Comparison of ENCODE assay signal across 34 cellular contexts in genomic region chr11:2342557-2342956, GRCh38. TPM values are rescaled to one million over a fixed set of nuclear protein-coding genes. Genes with fewer than 3 reads are reported as not detected.
"Had no signal": no experiment of that assay in that cellular context is flagged by ENCODE, and none has a peak within 500 bp of the region (broad histone marks: within the 10 kb centered on the region; RNA-seq: fewer than 3 reads in every experiment).

No MANE protein-coding gene starts in this region.

- H3K4me1 ChIP-seq: ascending aorta, breast epithelium, esophagus muscularis mucosa, foreskin keratinocyte, gastrocnemius medialis, heart left ventricle had no signal

- ATAC-seq: activated CD4-positive, CD25-positive, alpha-beta regulatory T cell treated with anti-CD3 and anti-CD28 coated beads, Interleukin-2, amount 50 U/mL, for 24 hours; activated CD8-positive, alpha-beta T cell treated with anti-CD3 and anti-CD28 coated beads for 36 hours; activated T-cell treated with anti-CD3 and anti-CD28 coated beads, Interleukin-2, amount 50 U/mL, for 72 hours; foreskin keratinocyte; gastrocnemius medialis; heart left ventricle; T-helper 17 cell had no signal

- H3K9me3 ChIP-seq: ascending aorta, gastrocnemius medialis, heart left ventricle had no signal

- H3K36me3 ChIP-seq: ascending aorta, breast epithelium, cardiac muscle cell, esophagus muscularis mucosa, gastrocnemius medialis, heart left ventricle, WERI-Rb-1 had no signal

- H3K9me3 Mint-ChIP-seq: central memory CD8-positive, alpha-beta T cell; T-helper 2 cell treated with Interferon-gamma antibody and Interleukin-4, amounts not matched to agents 5 μg/mL and 100 μg/mL, for 36 hours had no signal

- H3K36me3 Mint-ChIP-seq: activated naive CD8-positive, alpha-beta T cell treated with anti-CD3 and anti-CD28 coated beads, Interleukin-2, amount 10 ng/mL, durations not matched to agents 7 days and 5 days had no signal

- H3K27ac Mint-ChIP-seq: activated B cell treated with CpG ODN at 0.5 μM for 24 hours; activated CD8-positive, alpha-beta T cell treated with anti-CD3 and anti-CD28 coated beads for 36 hours; activated naive CD8-positive, alpha-beta T cell treated with anti-CD3 and anti-CD28 coated beads, Interleukin-2, amount 10 ng/mL, durations not matched to agents 7 days and 5 days; activated T-cell treated with anti-CD3 and anti-CD28 coated beads, Interleukin-2, amount 50 U/mL, for 24 hours; activated T-cell treated with anti-CD3 and anti-CD28 coated beads, Interleukin-2, amount 50 U/mL, for 72 hours; brain; dendritic cell treated with granulocyte-macrophage colony-stimulating factor and Interleukin-4, amounts not matched to agents 40 ng/mL and 50 ng/mL, for 4 days; endodermal cell; T-helper 17 cell; T-helper 2 cell treated with Interferon-gamma antibody and Interleukin-4, amounts not matched to agents 5 μg/mL and 100 μg/mL, for 36 hours had no signal

- H3K27me3 Mint-ChIP-seq: activated T-cell treated with anti-CD3 and anti-CD28 coated beads, Interleukin-2, amount 50 U/mL, for 24 hours had no signal

- H3K4me3 Mint-ChIP-seq: activated B cell treated with CpG ODN at 0.5 μM for 24 hours; activated CD8-positive, alpha-beta T cell treated with anti-CD3 and anti-CD28 coated beads for 36 hours; activated naive CD8-positive, alpha-beta T cell treated with anti-CD3 and anti-CD28 coated beads, Interleukin-2, amount 10 ng/mL, durations not matched to agents 7 days and 5 days; activated T-cell treated with anti-CD3 and anti-CD28 coated beads, Interleukin-2, amount 50 U/mL, for 24 hours; activated T-cell treated with anti-CD3 and anti-CD28 coated beads, Interleukin-2, amount 50 U/mL, for 72 hours; brain; central memory CD8-positive, alpha-beta T cell; dendritic cell treated with granulocyte-macrophage colony-stimulating factor and Interleukin-4, amounts not matched to agents 40 ng/mL and 50 ng/mL, for 4 days; endodermal cell; T-helper 17 cell; T-helper 2 cell treated with Interferon-gamma antibody and Interleukin-4, amounts not matched to agents 5 μg/mL and 100 μg/mL, for 36 hours had no signal

- H3K4me3 ChIP-seq: ascending aorta, breast epithelium, cardiac muscle cell, coronary artery, dorsolateral prefrontal cortex, esophagus muscularis mucosa, gastrocnemius medialis, heart left ventricle had no signal

- H3K27ac ChIP-seq: ascending aorta, breast epithelium, cardiac muscle cell, coronary artery, dorsolateral prefrontal cortex, esophagus muscularis mucosa, foreskin keratinocyte, gastrocnemius medialis, heart left ventricle, WERI-Rb-1 had no signal

- H3K4me1 Mint-ChIP-seq: activated naive CD8-positive, alpha-beta T cell treated with anti-CD3 and anti-CD28 coated beads, Interleukin-2, amount 10 ng/mL, durations not matched to agents 7 days and 5 days; brain; T-helper 17 cell had no signal

- H3K27me3 ChIP-seq: ascending aorta, breast epithelium, cardiac muscle cell, dorsolateral prefrontal cortex, esophagus muscularis mucosa, gastrocnemius medialis, heart left ventricle had no signal

- DNase-seq: activated B cell treated with CpG ODN at 0.5 μM for 24 hours; activated CD4-positive, alpha-beta T cell treated with anti-CD3 and anti-CD28 coated beads for 48 hours; activated CD4-positive, alpha-beta T cell treated with anti-CD3 and anti-CD28 coated beads, Interleukin-2, amount 50 U/mL, for 1 hour; activated CD4-positive, alpha-beta T cell treated with anti-CD3 and anti-CD28 coated beads, Interleukin-2, amount 50 U/mL, for 48 hours; activated CD8-positive, alpha-beta memory T cell treated with anti-CD3 and anti-CD28 coated beads for 24 hours; activated CD8-positive, alpha-beta memory T cell treated with anti-CD3 and anti-CD28 coated beads, Interleukin-2, amount 50 U/mL, for 4 hours; activated CD8-positive, alpha-beta T cell treated with anti-CD3 and anti-CD28 coated beads for 36 hours; activated naive CD4-positive, alpha-beta T cell treated with anti-CD3 and anti-CD28 coated beads, Interleukin-2, amount 50 U/mL, for 16 hours; activated naive CD8-positive, alpha-beta T cell treated with anti-CD3 and anti-CD28 coated beads, Interleukin-2, amount 10 ng/mL, durations not matched to agents 7 days and 5 days; activated T-cell treated with anti-CD3 and anti-CD28 coated beads for 4 hours; activated T-cell treated with anti-CD3 and anti-CD28 coated beads, Interleukin-2, amount 50 U/mL, for 24 hours; activated T-cell treated with anti-CD3 and anti-CD28 coated beads, Interleukin-2, amount 50 U/mL, for 72 hours; dorsolateral prefrontal cortex; effector memory CD4-positive, alpha-beta T cell; endodermal cell; erythroblast; foreskin keratinocyte; gastrocnemius medialis; glutamatergic neuron; heart left ventricle; T-helper 1 cell; T-helper 17 cell; T1000; WERI-Rb-1 had no signal

RNA-seq across cellular contexts. Expression of gene TSPAN32, which starts 40.7 kb away (rescaled TPM):
- total RNA-seq: endodermal cell, foreskin keratinocyte, gastrocnemius medialis had no signal
- polyA plus RNA-seq: foreskin keratinocyte had no signal

RNA-seq across cellular contexts. Expression of gene C11orf21, which starts 40.8 kb away (rescaled TPM):
- total RNA-seq: ascending aorta, foreskin keratinocyte had no signal
- polyA plus RNA-seq: foreskin keratinocyte had no signal
